In genomic region chr17:77560417-77560816, GRCh38 we compare ENCODE assay signal across 24 cellular contexts.
DNase-seq lines count a peak whose midpoint lies in the region; ATAC-seq and TF ChIP-seq lines count a peak whose summit lies in the region.
"Had no signal": no experiment of that assay in that cellular context is flagged by ENCODE, and none has a peak within 500 bp of the region (broad histone marks: within the 10 kb centered on the region; RNA-seq: fewer than 3 reads in every experiment).

No MANE protein-coding gene starts in this region.

- peak; percentile 18 for DNase-seq in Right ventricle myocardium inferior (ENCODE audit: missing footprints)
- DNase-seq in right atrium auricular region (ENCODE audit: low spot score): no peak
- peak; percentile 45 for DNase-seq in colonic mucosa
- no peak for DNase-seq in mucosa of descending colon
- no peak for DNase-seq in PC-3
- DNase-seq: 8988T; ACHN; BE2C; C1 segment of cervical spinal cord; CD4-positive, alpha-beta memory T cell; CD4-positive, CD25-positive, alpha-beta regulatory T cell; CD8-positive, alpha-beta memory T cell; COR-L47; DMS 273 treated with DMSO at 0.1 percent for 48 hours; DMS153; DMS53; DND-41; EL; GDM1 had no signal

- H4K20me1 ChIP-seq in PC-3 (ENCODE audit: low read length): no peaks in the 10 kb centered on the region
- H4K20me1 ChIP-seq: BLaER1 had no signal

- H3K27me3 ChIP-seq in right atrium auricular region (no peaks in the 10 kb centered on the region), colonic mucosa (no peaks in the 10 kb centered on the region), PC-3 (ENCODE audit: low read length) (peaks cover 70% of the 10 kb centered on the region)
- H3K27me3 ChIP-seq: BE2C, BLaER1 had no signal

- BruUV-seq in PC-3 (replicated peaks; lab: Mats Ljungman, UMichigan): no TSS peak

- intact Hi-C loops in Right ventricle myocardium inferior (cut with DNase I): no loop called here
- intact Hi-C loops in colonic mucosa (cut with DNase I): no loop called here
- intact Hi-C loops in mucosa of descending colon (cut with DNase I, micrococcal nuclease): no loop called here
- intact Hi-C loops in PC-3 (cut with micrococcal nuclease): no loop called here

- H3K36me3 ChIP-seq in right atrium auricular region: no peaks in the 10 kb centered on the region
- H3K36me3 ChIP-seq in colonic mucosa: no peaks in the 10 kb centered on the region
- H3K36me3 ChIP-seq in mucosa of descending colon (ENCODE audit: low read depth): no peaks in the 10 kb centered on the region
- no peaks in the 10 kb centered on the region for H3K36me3 ChIP-seq in PC-3 (ENCODE audit: low read depth, low read length)
- H3K36me3 ChIP-seq: BE2C had no signal

- ATAC-seq in Right ventricle myocardium inferior: no peak
- peak; percentile 68 for ATAC-seq in mucosa of descending colon
- ATAC-seq in stimulated activated memory B cell treated with anti-CD40 and anti-IgM and Interleukin-4, amounts not matched to agents 10 μg/mL and 1 μg/mL and 100 μg/mL, for 72 hours: no peak
- no peak for ATAC-seq in GM19455 (IDR thresholded peaks at IDR 0.05; ENCODE audit: unreplicated experiment)
- no peak for ATAC-seq in PC-3
- ATAC-seq: GM12878 had no signal

- H3K27ac ChIP-seq in right atrium auricular region: no peak overlapping the region
- no peak overlapping the region for H3K27ac ChIP-seq in colonic mucosa
- H3K27ac ChIP-seq in PC-3 (ENCODE audit: low read length): no peak overlapping the region
- H3K27ac ChIP-seq: BLaER1 had no signal

- no peaks in the 10 kb centered on the region for H3K9me2 ChIP-seq in PC-3 (replicated peaks; ENCODE audit: low read length)

- H3K36me3 Mint-ChIP-seq in stimulated activated memory B cell treated with anti-CD40 and anti-IgM and Interleukin-4, amounts not matched to agents 10 μg/mL and 1 μg/mL and 100 μg/mL, for 72 hours: no peaks in the 10 kb centered on the region
- H3K36me3 Mint-ChIP-seq: CD14-positive monocyte; CD4-positive, alpha-beta memory T cell; CD4-positive, CD25-positive, alpha-beta regulatory T cell; CD8-positive, alpha-beta memory T cell had no signal

- no peaks in the 10 kb centered on the region for H3K79me2 ChIP-seq in PC-3 (ENCODE audit: low read length)

- POLR2A ChIA-PET in PC-3 (lab: Charles Lee; ENCODE audit: unreplicated experiment): no interaction called here

- TF ChIP-seq CTCF in right atrium auricular region (IDR thresholded peaks at IDR 0.05) (no peak), colonic mucosa (IDR thresholded peaks at IDR 0.05) (no peak), mucosa of descending colon (IDR thresholded peaks at IDR 0.05) (no peak), PC-3 (conservative IDR thresholded peaks at IDR 0.05; ENCODE audit: low read depth, low read length) (no peak)

- peaks cover 79% of the 10 kb centered on the region for H3K27me3 Mint-ChIP-seq in stimulated activated memory B cell treated with anti-CD40 and anti-IgM and Interleukin-4, amounts not matched to agents 10 μg/mL and 1 μg/mL and 100 μg/mL, for 72 hours

- H3K4me1 ChIP-seq in right atrium auricular region: peaks cover 0 to 11% of the 10 kb centered on the region in 2 donors
- H3K4me1 ChIP-seq in colonic mucosa: no peaks in the 10 kb centered on the region
- no peaks in the 10 kb centered on the region for H3K4me1 ChIP-seq in mucosa of descending colon (ENCODE audit: low read depth)
- no peaks in the 10 kb centered on the region for H3K4me1 ChIP-seq in PC-3 (ENCODE audit: insufficient read depth, low read length)
- H3K4me1 ChIP-seq: BE2C had no signal

- H3K27ac Mint-ChIP-seq in stimulated activated memory B cell treated with anti-CD40 and anti-IgM and Interleukin-4, amounts not matched to agents 10 μg/mL and 1 μg/mL and 100 μg/mL, for 72 hours: no peak overlapping the region
- H3K27ac Mint-ChIP-seq: CD14-positive monocyte; CD4-positive, CD25-positive, alpha-beta regulatory T cell; CD8-positive, alpha-beta memory T cell had no signal

- no peaks in the 10 kb centered on the region for H3K4me1 Mint-ChIP-seq in stimulated activated memory B cell treated with anti-CD40 and anti-IgM and Interleukin-4, amounts not matched to agents 10 μg/mL and 1 μg/mL and 100 μg/mL, for 72 hours
- H3K4me1 Mint-ChIP-seq: CD14-positive monocyte; CD4-positive, alpha-beta memory T cell; CD4-positive, CD25-positive, alpha-beta regulatory T cell; CD8-positive, alpha-beta memory T cell had no signal

- H3K4me3 ChIP-seq in right atrium auricular region (no peak overlapping the region), colonic mucosa (no peak overlapping the region), mucosa of descending colon (no peak overlapping the region), PC-3 (ENCODE audit: low read length) (no peak overlapping the region)
- H3K4me3 ChIP-seq: BLaER1, GM12878 had no signal

- H3K9me3 ChIP-seq in right atrium auricular region (no peaks in the 10 kb centered on the region), colonic mucosa (no peaks in the 10 kb centered on the region), mucosa of descending colon (no peaks in the 10 kb centered on the region), PC-3 (ENCODE audit: low read length) (no peaks in the 10 kb centered on the region)
- H3K9me3 ChIP-seq: BE2C, BLaER1 had no signal

- CTCF ChIA-PET in PC-3 (lab: Charles Lee): no interaction called here

- H3K9me3 Mint-ChIP-seq in stimulated activated memory B cell treated with anti-CD40 and anti-IgM and Interleukin-4, amounts not matched to agents 10 μg/mL and 1 μg/mL and 100 μg/mL, for 72 hours: no peaks in the 10 kb centered on the region
- H3K9me3 Mint-ChIP-seq: CD4-positive, alpha-beta memory T cell; CD4-positive, CD25-positive, alpha-beta regulatory T cell; CD8-positive, alpha-beta memory T cell had no signal

- no peaks in the 10 kb centered on the region for H3F3A ChIP-seq in PC-3 (ENCODE audit: low read length, unreplicated experiment)

- no peak overlapping the region for H2AFZ ChIP-seq in PC-3 (ENCODE audit: low read length)

- H3K4me3 Mint-ChIP-seq in stimulated activated memory B cell treated with anti-CD40 and anti-IgM and Interleukin-4, amounts not matched to agents 10 μg/mL and 1 μg/mL and 100 μg/mL, for 72 hours: no peak overlapping the region
- H3K4me3 Mint-ChIP-seq: CD14-positive monocyte; CD4-positive, alpha-beta memory T cell; CD4-positive, CD25-positive, alpha-beta regulatory T cell; CD8-positive, alpha-beta memory T cell had no signal

- no peak overlapping the region for H3K4me2 ChIP-seq in PC-3 (ENCODE audit: low read length)
- H3K4me2 ChIP-seq: BLaER1 had no signal

- H3K9ac ChIP-seq in colonic mucosa (ENCODE audit: low read depth in 2 of 2, low read length in 2 of 2) (no peak overlapping the region), PC-3 (ENCODE audit: low read length) (no peak overlapping the region)
- H3K9ac ChIP-seq: BLaER1 had no signal

Comparison
In these comparisons a context has a peak if more than half of its experiments do, and no peak if none do; other contexts are left out.
1. DNase-seq: peak in Right ventricle myocardium inferior (single experiment) and colonic mucosa (single experiment); none in right atrium auricular region (single experiment), mucosa of descending colon (0 of 3) and PC-3 (single experiment).